Comparison of ENCODE assay signal across 11 cellular contexts in genomic region chr3:57952651-57953050, GRCh38. TPM values are rescaled to one million over a fixed set of nuclear protein-coding genes. Genes with fewer than 3 reads are reported as not detected.
DNase-seq lines count a peak whose midpoint lies in the region; ATAC-seq and TF ChIP-seq lines count a peak whose summit lies in the region.
"Had no signal": no experiment of that assay in that cellular context is flagged by ENCODE, and none has a peak within 500 bp of the region (broad histone marks: within the 10 kb centered on the region; RNA-seq: fewer than 3 reads in every experiment).

No MANE protein-coding gene starts in this region.

- H3K4me1 ChIP-seq in Peyer's patch = peaks cover 0 to 21% (median 4%) of the 10 kb centered on the region in 4 donors
- peaks cover 41 to 76% (median 70%) of the 10 kb centered on the region in 4 donors for H3K4me1 ChIP-seq in esophagus muscularis mucosa
- H3K4me1 ChIP-seq in neuron (ENCODE audit: insufficient read depth, low read length) = peaks cover 33% of the 10 kb centered on the region

- H3K27me3 Mint-ChIP-seq in type B pancreatic cell (no peaks in the 10 kb centered on the region), T-helper 17 cell (peaks cover 13% of the 10 kb centered on the region)
- H3K27me3 Mint-ChIP-seq: stimulated activated naive CD8-positive, alpha-beta T cell treated with anti-CD3 and anti-CD28 coated beads, Interleukin-15, Interleukin-2, amounts not matched to agents 100 ng/mL and 50 ng/mL, for 24 hours had no signal

- H3K4me1 Mint-ChIP-seq in type B pancreatic cell (ENCODE audit: unreplicated experiment) = peaks cover 36% of the 10 kb centered on the region
- no peaks in the 10 kb centered on the region for H3K4me1 Mint-ChIP-seq in T-helper 17 cell

- intact Hi-C loops in esophagus muscularis mucosa (cut with DNase I) = no loop called here

- no peak for TF ChIP-seq CTCF in Peyer's patch (IDR thresholded peaks at IDR 0.05)
- no peak for TF ChIP-seq CTCF in esophagus muscularis mucosa (IDR thresholded peaks at IDR 0.05)
- no peak for TF ChIP-seq CTCF in type B pancreatic cell (conservative IDR thresholded peaks at IDR 0.05)
- no peak for TF ChIP-seq CTCF in foreskin fibroblast (IDR thresholded peaks at IDR 0.05; ENCODE audit: low read depth, low read length)

- no peak for ATAC-seq in T-helper 17 cell
- ATAC-seq: activated T-cell treated with anti-CD3 and anti-CD28 coated beads, Interleukin-2, amount 50 U/mL, for 4 hours had no signal

- H3K27ac Mint-ChIP-seq in type B pancreatic cell (peak overlapping the region; percentile 85), T-helper 17 cell (no peak overlapping the region)
- H3K27ac Mint-ChIP-seq: stimulated activated naive CD8-positive, alpha-beta T cell treated with anti-CD3 and anti-CD28 coated beads, Interleukin-15, Interleukin-2, amounts not matched to agents 100 ng/mL and 50 ng/mL, for 24 hours had no signal

- no peak for DNase-seq in Peyer's patch
- DNase-seq in esophagus muscularis mucosa (ENCODE audit: extremely low spot score) = no peak
- no peak for DNase-seq in type B pancreatic cell (ENCODE audit: extremely low spot score, unreplicated experiment)
- DNase-seq in stimulated activated CD4-positive, alpha-beta T cell treated with anti-CD3 and anti-CD28 coated beads, Interleukin-4, amount 100 ng/mL, for 1 hour = no peak
- DNase-seq in foreskin fibroblast = no peak
- no peak for DNase-seq in GDM1 (lab: John Stamatoyannopoulos, UW)
- no peak for DNase-seq in T-helper 17 cell
- DNase-seq: activated CD4-positive, alpha-beta T cell treated with anti-CD3 and anti-CD28 coated beads for 1 hour; activated T-cell treated with anti-CD3 and anti-CD28 coated beads, Interleukin-2, amount 50 U/mL, for 4 hours had no signal

- TF ChIP-seq EP300 in esophagus muscularis mucosa (IDR thresholded peaks at IDR 0.05) = no peak

- no peaks in the 10 kb centered on the region for H3K9me3 ChIP-seq in Peyer's patch
- H3K9me3 ChIP-seq in esophagus muscularis mucosa = no peaks in the 10 kb centered on the region
- H3K9me3 ChIP-seq in neuron (ENCODE audit: low read length) = no peaks in the 10 kb centered on the region
- no peaks in the 10 kb centered on the region for H3K9me3 ChIP-seq in T-helper 17 cell (ENCODE audit: control insufficient read depth, low read length, poor library complexity, severe bottlenecking)

- H3K4me3 Mint-ChIP-seq in type B pancreatic cell (no peak overlapping the region), T-helper 17 cell (no peak overlapping the region)
- H3K4me3 Mint-ChIP-seq: activated T-cell treated with anti-CD3 and anti-CD28 coated beads, Interleukin-2, amount 50 U/mL, for 4 hours; stimulated activated naive CD8-positive, alpha-beta T cell treated with anti-CD3 and anti-CD28 coated beads, Interleukin-15, Interleukin-2, amounts not matched to agents 100 ng/mL and 50 ng/mL, for 24 hours had no signal

- no peak for TF ChIP-seq POLR2A in Peyer's patch (IDR thresholded peaks at IDR 0.05)
- no peak for TF ChIP-seq POLR2A in esophagus muscularis mucosa (IDR thresholded peaks at IDR 0.05; ENCODE audit: low read depth)

- H3K36me3 ChIP-seq in Peyer's patch (no peaks in the 10 kb centered on the region), esophagus muscularis mucosa (no peaks in the 10 kb centered on the region), neuron (ENCODE audit: insufficient read depth, low read length) (no peaks in the 10 kb centered on the region)

- WGBS in esophagus muscularis mucosa = 73% methylated on average over 4 of the region's 5 CpGs

- H3K27ac ChIP-seq in Peyer's patch (peak overlapping the region; percentile 3 to 84 (median 26)), esophagus muscularis mucosa (replicated peaks in 1 of 4) (peak overlapping the region; percentile 92 to 96 (median 95))

- H2AFZ ChIP-seq in neuron (ENCODE audit: low read depth, low read length) = peak overlapping the region; percentile 1

- H3K27me3 ChIP-seq in Peyer's patch (no peaks in the 10 kb centered on the region), esophagus muscularis mucosa (no peaks in the 10 kb centered on the region), neuron (ENCODE audit: insufficient read depth, low read length) (no peaks in the 10 kb centered on the region)

- H3K4me3 ChIP-seq in Peyer's patch (no peak overlapping the region), esophagus muscularis mucosa (no peak overlapping the region), neuron (ENCODE audit: low read length) (no peak overlapping the region), foreskin fibroblast (ENCODE audit: low read depth in 1 of 2, low read length in 2 of 2) (no peak overlapping the region)

- H3K36me3 Mint-ChIP-seq in type B pancreatic cell (no peaks in the 10 kb centered on the region), T-helper 17 cell (ENCODE audit: low read depth) (no peaks in the 10 kb centered on the region)

- no peaks in the 10 kb centered on the region for H3K9me3 Mint-ChIP-seq in type B pancreatic cell
- H3K9me3 Mint-ChIP-seq: activated T-cell treated with anti-CD3 and anti-CD28 coated beads, Interleukin-2, amount 50 U/mL, for 4 hours; stimulated activated naive CD8-positive, alpha-beta T cell treated with anti-CD3 and anti-CD28 coated beads, Interleukin-15, Interleukin-2, amounts not matched to agents 100 ng/mL and 50 ng/mL, for 24 hours had no signal

RNA-seq across cellular contexts. Expression of gene FLNB, which starts 55.6 kb away (rescaled TPM):
- total RNA-seq in Peyer's patch (100 to 1,000 TPM; 116 to 533 (median 439) TPM), esophagus muscularis mucosa (100 to 1,000 TPM in 2 of 4 donors, 10 to 100 TPM in 2; 61.9 to 114 (median 89.9) TPM), type B pancreatic cell (ENCODE audit: low replicate concordance) (204 and 295 TPM in 2 replicates), T-helper 17 cell (10 to 100 TPM; 41.1 to 42.5 TPM)
